Comparison of ENCODE assay signal across 23 cellular contexts in genomic region chr15:100885116-100885515, GRCh38. TPM values are rescaled to one million over a fixed set of nuclear protein-coding genes. Genes with fewer than 3 reads are reported as not detected.
"Had no signal": no experiment of that assay in that cellular context is flagged by ENCODE, and none has a peak within 500 bp of the region (broad histone marks: within the 10 kb centered on the region; RNA-seq: fewer than 3 reads in every experiment).

No MANE protein-coding gene starts in this region.

- H3K36me3 ChIP-seq: SJSA1 had no signal

- H3K4me3 ChIP-seq: K562, SJSA1, SK-N-MC had no signal

- DNase-seq: Kasumi-1; MM.1S; NCI-H1092 treated with DMSO at 0.1 percent for 48 hours; NCI-H1436; NCI-H187; NCI-H2029; NCI-H2081 treated with DMSO at 0.1 percent for 48 hours; NCI-H2171 treated with DMSO at 0.1 percent for 48 hours; NCI-H345; NCI-H524; NCI-H526 treated with DMSO at 0.1 percent for 48 hours; NCI-H774; NK-92 treated with Interleukin-12 subunit alpha and Interleukin-12 subunit beta, amount 100 ng/mL, for 24 hours; Right ventricle myocardium superior; RPMI8226; SIG-M5 had no signal

- H3K4me3 Mint-ChIP-seq: IgD-negative memory B cell had no signal

- H3K27ac Mint-ChIP-seq: IgD-negative memory B cell had no signal

- H3K27ac ChIP-seq: HL-60, KMS-11, SJSA1, SK-N-MC had no signal

- H3K4me2 ChIP-seq: KMS-11 had no signal

- H3K9me3 ChIP-seq: SJSA1 had no signal

- H3K9me3 Mint-ChIP-seq: IgD-negative memory B cell had no signal

- H3K9ac ChIP-seq: KMS-11 had no signal

- ATAC-seq: K562 had no signal

- H3K36me3 Mint-ChIP-seq: IgD-negative memory B cell had no signal

RNA-seq across cellular contexts. Expression of gene ALDH1A3, which starts 5.5 kb away (rescaled TPM):
- total RNA-seq: OCI-LY7 had no signal
- polyA plus RNA-seq: IgD-negative memory B cell, K562 had no signal
